17 cellular contexts compared by ENCODE assay signal in the genomic region with DNA sequence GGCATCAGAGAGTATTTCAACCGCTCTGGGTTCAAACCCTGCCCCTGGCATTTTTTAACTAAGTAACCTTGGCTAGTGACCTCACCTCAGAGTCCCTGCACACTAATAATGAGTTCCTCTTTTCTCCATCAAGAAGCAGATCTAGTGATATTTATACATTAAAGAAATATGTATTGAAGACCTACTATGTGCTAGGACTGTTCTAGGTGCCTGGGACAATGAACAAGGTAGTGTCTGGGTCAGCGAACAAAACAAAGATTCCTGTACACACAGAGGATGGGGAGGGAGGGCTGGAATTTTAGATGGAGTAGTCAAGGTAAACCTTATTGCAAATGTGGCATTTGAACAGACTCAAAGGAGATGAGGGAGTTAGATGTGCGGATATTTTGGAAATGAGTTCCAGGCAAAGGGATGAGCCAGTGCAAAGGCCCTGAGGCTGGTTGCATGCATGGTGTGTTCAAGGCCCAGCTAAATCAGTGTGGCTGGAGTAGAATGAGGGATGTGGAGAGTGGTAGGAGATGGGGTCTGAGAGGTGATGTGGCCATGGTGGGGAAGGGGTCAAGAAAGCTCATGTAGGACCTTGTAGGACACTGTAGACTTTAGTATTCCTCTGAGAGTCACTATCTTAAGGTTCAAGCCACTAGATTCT. TPM values are rescaled to one million over a fixed set of nuclear protein-coding genes. Genes with fewer than 3 reads are reported as not detected.
DNase-seq lines count a peak whose midpoint lies in the region; ATAC-seq, FAIRE-seq and TF ChIP-seq lines count a peak whose summit lies in the region.
"Had no signal": no experiment of that assay in that cellular context is flagged by ENCODE, and none has a peak within 500 bp of the region (broad histone marks: within the 10 kb centered on the region; RNA-seq: fewer than 3 reads in every experiment).

No MANE protein-coding gene starts in this region.

- H3K27me3 ChIP-seq in K562 (ENCODE audit: control insufficient read depth in 2 of 2, insufficient read depth in 2 of 2, low read length in 2 of 2): peaks cover 13 to 32% of the 10 kb centered on the region in 2 experiments

- H3K27ac Mint-ChIP-seq in neural crest cell (ENCODE audit: unreplicated experiment): peak overlapping the region; percentile 38
- H3K27ac Mint-ChIP-seq: B cell; CD4-positive, alpha-beta memory T cell had no signal

- TF ChIP-seq RAD21 in A549 (conservative IDR thresholded peaks at IDR 0.05 in 1 of 2, IDR thresholded peaks at IDR 0.05 in 1 of 2): no peak
- no peak for TF ChIP-seq RAD21 in K562 (CRISPR knock-in tag; conservative IDR thresholded peaks at IDR 0.05 in 1 of 2, IDR thresholded peaks at IDR 0.05 in 1 of 2)

- H3K36me3 ChIP-seq in HEK293 (ENCODE audit: control insufficient read depth in 2 of 2, insufficient read depth in 1 of 2, low read length in 2 of 2) (no peaks in the 10 kb centered on the region), K562 (ENCODE audit: control insufficient read depth, insufficient read depth, low read length) (no peaks in the 10 kb centered on the region)

- POLR2A ChIA-PET in A549 (lab: Yijun Ruan, JAX) (no interaction called here), HEK293 (lab: Yijun Ruan, JAX) (no interaction called here), K562 (lab: Yijun Ruan, JAX) (interaction anchor here (0.6 kb wide), 1 partner anchor 233 kb away, joined by 3 read pairs; no protein-coding TSS in a partner anchor)

- BruUV-seq in K562 (replicated peaks; lab: Mats Ljungman, UMichigan): no TSS peak

- no peaks in the 10 kb centered on the region for H4K20me1 ChIP-seq in K562 (replicated peaks; ENCODE audit: control insufficient read depth, insufficient read depth, low read length)

- intact Hi-C loops in K562 (cut with micrococcal nuclease): no loop called here

- CTCF ChIA-PET in A549 (lab: Yijun Ruan, JAX): interaction anchor here (0.7 to 1.2 kb wide), 2 partner anchors 202 to 205 kb away, joined by 3 read pairs; no protein-coding TSS in a partner anchor
- CTCF ChIA-PET in HEK293 (lab: Yijun Ruan, JAX): interaction anchor here (1.4 kb wide), 1 partner anchor 10 kb away, joined by 4 read pairs; no protein-coding TSS in a partner anchor
- CTCF ChIA-PET in K562 (lab: Yijun Ruan, JAX; ENCODE audit: low intra/inter-chr PET ratio): no interaction called here

- TF ChIP-seq EP300 in A549 (IDR thresholded peaks at IDR 0.05) (no peak), K562 (IDR thresholded peaks at IDR 0.05; ENCODE audit: low read length) (no peak)

- H3K9me1 ChIP-seq in K562 (ENCODE audit: control insufficient read depth, insufficient read depth, low read length): no peaks in the 10 kb centered on the region

- H2AFZ ChIP-seq in K562 (ENCODE audit: low read depth, low read length): no peak overlapping the region
- H2AFZ ChIP-seq: GM23248 had no signal

- H3K9me3 Mint-ChIP-seq in neural crest cell: no peaks in the 10 kb centered on the region

- no peaks in the 10 kb centered on the region for H3K27me3 Mint-ChIP-seq in neural crest cell (ENCODE audit: low read depth)

- no peak overlapping the region for H3K27ac ChIP-seq in A549
- no peak overlapping the region for H3K27ac ChIP-seq in HEK293 (ENCODE audit: extremely low read depth, low read depth, low read length)
- no peak overlapping the region for H3K27ac ChIP-seq in K562 (ENCODE audit: extremely low read depth, low read depth, low read length)
- H3K27ac ChIP-seq: GM23248 had no signal

- peak overlapping the region; percentile 55; the same call in 2 of the 3 replicates for H3K4me2 ChIP-seq in A549
- H3K4me2 ChIP-seq in K562 (ENCODE audit: insufficient read depth, low read length): no peak overlapping the region

- in situ Hi-C loops in K562 (cut with MboI): no loop called here

- peaks cover 15% of the 10 kb centered on the region for H3K4me1 ChIP-seq in A549
- H3K4me1 ChIP-seq in HEK293 (ENCODE audit: control insufficient read depth, insufficient read depth, low read length): no peaks in the 10 kb centered on the region
- H3K4me1 ChIP-seq in K562 (replicated peaks in 1 of 2; ENCODE audit: control insufficient read depth in 2 of 2, insufficient read depth in 2 of 2, low read length in 2 of 2): no peaks in the 10 kb centered on the region

- DNase-seq in A549 (ENCODE audit: low read depth in 1 of 2, low spot score in 1 of 2) (no peak), K562 (ENCODE audit: extremely low read depth in 1 of 4, low spot score in 3 of 4) (no peak), neural crest cell (ENCODE audit: low read depth, low spot score) (no peak), CD1c-positive myeloid dendritic cell (ENCODE audit: extremely low spot score) (no peak)
- DNase-seq in activated CD8-positive, alpha-beta memory T cell treated with anti-CD3 and anti-CD28 coated beads, Interleukin-2, amount 50 U/mL, for 48 hours: no peak
- DNase-seq: C1 segment of cervical spinal cord; Caco-2; CD4-positive, alpha-beta memory T cell; DMS53; GF-D8; GM23248; H7 had no signal

- no peak overlapping the region for H3K4me3 Mint-ChIP-seq in neural crest cell
- H3K4me3 Mint-ChIP-seq: B cell; CD4-positive, alpha-beta memory T cell had no signal

- no peak for TF ChIP-seq CTCF in A549 (IDR thresholded peaks at IDR 0.05)
- TF ChIP-seq CTCF in HEK293 (tag by site-specific recombination; IDR thresholded peaks at IDR 0.05): no peak
- TF ChIP-seq CTCF in K562 (IDR thresholded peaks at IDR 0.05 in 2 of 3, conservative IDR thresholded peaks at IDR 0.05 in 1 of 3; ENCODE audit: insufficient read depth in 2 of 3, low read depth in 1 of 3, low read length in 3 of 3): no peak
- no peak for TF ChIP-seq CTCF in neural crest cell (conservative IDR thresholded peaks at IDR 0.05)

- FAIRE-seq in A549 (lab: Jason Lieb, UNC) (no peak), K562 (lab: Jason Lieb, UNC) (no peak)
- FAIRE-seq: GM18507, HTR-8/SVneo had no signal

- H3K9me3 ChIP-seq in A549 (no peaks in the 10 kb centered on the region), HEK293 (ENCODE audit: control insufficient read depth, insufficient read depth, low read depth, low read length) (no peaks in the 10 kb centered on the region), K562 (replicated peaks; ENCODE audit: control insufficient read depth, insufficient read depth, low read depth, low read length) (no peaks in the 10 kb centered on the region)
- H3K9me3 ChIP-seq: Caco-2 had no signal

- H3K79me2 ChIP-seq in K562 (ENCODE audit: control insufficient read depth, insufficient read depth, low read length): no peaks in the 10 kb centered on the region

- H3K4me3 ChIP-seq in A549: no peak overlapping the region
- no peak overlapping the region for H3K4me3 ChIP-seq in HEK293 (ENCODE audit: low read depth, low read length)
- no peak overlapping the region for H3K4me3 ChIP-seq in K562
- H3K4me3 ChIP-seq: GM23248 had no signal

- no peak overlapping the region for H3K9ac ChIP-seq in K562 (ENCODE audit: insufficient read depth in 1 of 2, low read depth in 2 of 2, low read length in 2 of 2)
- H3K9ac ChIP-seq: GM23248 had no signal

- ATAC-seq in A549 (no peak), K562 (no peak), HG03025 (IDR thresholded peaks at IDR 0.05; ENCODE audit: low FRiP score, unreplicated experiment) (no peak)

- H3K36me3 Mint-ChIP-seq in neural crest cell (ENCODE audit: low read depth): no peaks in the 10 kb centered on the region
- H3K36me3 Mint-ChIP-seq: CD4-positive, alpha-beta memory T cell had no signal

- WGBS in A549 (ENCODE audit: missing lambda C conversion rate): 83% methylated on average over 3 of the region's 3 CpGs
- WGBS in K562 (ENCODE audit: insufficient coverage, low coverage, missing lambda C conversion rate): 3% methylated on average over 3 of the region's 3 CpGs

- peaks cover 89% of the 10 kb centered on the region for H3K4me1 Mint-ChIP-seq in neural crest cell
- H3K4me1 Mint-ChIP-seq: B cell; CD4-positive, alpha-beta memory T cell had no signal

- TF ChIP-seq POLR2A in A549 (IDR thresholded peaks at IDR 0.05; ENCODE audit: low read length) (no peak), K562 (conservative IDR thresholded peaks at IDR 0.05) (no peak)

TF ChIP-seq in A549, 52 proteins besides CTCF, POLR2A, EP300 and RAD21 (continues in another document):
- no peak for TF ChIP-seq TFCP2L1 (CRISPR knock-in tag; IDR thresholded peaks at IDR 0.05)
- no peak for TF ChIP-seq ZSCAN20 (CRISPR knock-in tag; IDR thresholded peaks at IDR 0.05)
- no peak for TF ChIP-seq RNF2 (IDR thresholded peaks at IDR 0.05; ENCODE audit: borderline replicate concordance, low read depth)

TF ChIP-seq in HEK293, 187 proteins besides CTCF, POLR2A, EP300 and RAD21:
- TF ChIP-seq ZNF623 (tag by site-specific recombination; IDR thresholded peaks at IDR 0.05) (peak; percentile 90), ZNF843 (tag by site-specific recombination; IDR thresholded peaks at IDR 0.05) (no peak), ZNF629 (tag by site-specific recombination; IDR thresholded peaks at IDR 0.05) (no peak)

RNA-seq across cellular contexts. Expression of a gene that starts 57.6 kb away (rescaled TPM):
- polyA plus RNA-seq in A549 (2011; rRNA removed): 5.3 and 5.5 TPM in 2 replicates
- polyA plus RNA-seq in A549 (2012; cell fraction: cytosol; rRNA removed): 3.4 and 5.3 TPM in 2 replicates
- polyA plus RNA-seq in A549 (2012; cell fraction: nucleus; rRNA removed): 6.6 and 8.9 TPM in 2 replicates
- 4.9 to 7.1 TPM (median 6.7 TPM) in 3 replicates for polyA plus RNA-seq in A549 (2017; fragmentation: RNase III; extraction: RNeasy Plus Mini Kit Qiagen cat#74134 plus additional on column Dnase treatment)
- 5.6 and 6.8 TPM in 2 replicates for polyA minus RNA-seq in A549 (2011; rRNA and poly(A)+ RNA removed)
- total RNA-seq in K562 (2011; cell fraction: chromatin; rRNA removed; ENCODE audit: low replicate concordance): 2.6 and 4.9 TPM in 2 replicates
- 7.0 and 7.5 TPM in 2 replicates for total RNA-seq in K562 (2011; cell fraction: nucleolus; rRNA removed)
- 4.4 and 4.5 TPM in 2 replicates for total RNA-seq in K562 (2011; cell fraction: nucleoplasm; rRNA removed)
- 0.91 and 1.6 TPM in 2 replicates for total RNA-seq in K562 (2014; rRNA removed)
- 0.54 and 0.69 TPM in 2 replicates for total RNA-seq in K562 (2014; rRNA removed; fragmentation: Illumina TruSeq; extraction: Trizol)
- total RNA-seq in K562 (2015; rRNA removed; fragmentation: Illumina TruSeq; extraction: Trizol): 0.54 and 0.57 TPM in 2 replicates
- total RNA-seq in K562 (2021): 1.9 and 2.4 TPM in 2 replicates
- polyA plus RNA-seq in K562 (2011; rRNA removed): 0.72 and 0.85 TPM in 2 replicates
- 0.78 and 2.0 TPM in 2 replicates for polyA plus RNA-seq in K562 (2011; cell fraction: cytosol; rRNA removed)
- 1.1 and 2.1 TPM in 2 replicates for polyA plus RNA-seq in K562 (2011; cell fraction: nucleus; rRNA removed)
- 0.87 and 1.7 TPM in 2 replicates for polyA plus RNA-seq in K562 (2012)
- 0.56 and 0.79 TPM in 2 replicates for polyA plus RNA-seq in K562 (2014; fragmentation: Illumina TruSeq; extraction: Trizol)
- under 1 TPM; 0.11 to 0.18 TPM for polyA plus RNA-seq in K562 (2014; fragmentation: Nextera tagmentation; extraction: Ambion mirVana)
- 0.81 and 0.88 TPM in 2 replicates for polyA plus RNA-seq in K562 (2014; rRNA removed)
- polyA minus RNA-seq in K562 (2011; rRNA and poly(A)+ RNA removed): 1.3 and 1.8 TPM in 2 replicates
- polyA minus RNA-seq in K562 (2011; cell fraction: cytosol; rRNA and poly(A)+ RNA removed): 2.7 and 2.8 TPM in 2 replicates
- 4.0 and 4.8 TPM in 2 replicates for polyA minus RNA-seq in K562 (2011; cell fraction: nucleus; rRNA and poly(A)+ RNA removed)
- total RNA-seq in neural crest cell: 89.1 and 91.0 TPM in 2 replicates
- polyA plus RNA-seq: CD4-positive, alpha-beta memory T cell had no signal

Comparison
In these comparisons a context has a peak if more than half of its experiments do, and no peak if none do; other contexts are left out.
1. RNA of a gene that starts 57.6 kb away (total RNA-seq): 89.1 to 91.0 TPM in neural crest cell; 0.54 to 7.5 TPM in K562; every median in the first group is over 10 times any median in the second.